Comparison of ENCODE assay signal across 7 cellular contexts in the genomic region with DNA sequence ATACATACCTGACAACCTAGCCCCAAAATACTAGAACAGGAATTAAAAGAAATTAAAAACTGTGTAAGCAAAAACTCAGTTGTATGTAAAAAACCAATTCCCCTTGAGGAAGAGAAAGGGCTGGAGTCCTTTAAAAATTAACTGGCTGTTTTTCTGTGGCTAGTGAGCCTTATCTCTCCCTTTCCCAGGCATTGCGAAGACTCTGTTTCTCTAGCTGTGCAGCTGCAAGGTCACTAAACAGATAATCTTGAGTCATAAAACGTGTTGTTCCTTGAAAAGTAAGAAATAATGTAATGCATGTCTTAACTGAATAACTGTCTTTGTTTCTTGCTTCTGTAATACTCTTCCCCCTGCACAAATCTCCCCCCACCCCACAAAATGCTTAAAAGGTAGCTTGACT. TPM values are rescaled to one million over a fixed set of nuclear protein-coding genes. Genes with fewer than 3 reads are reported as not detected.
"Had no signal": no experiment of that assay in that cellular context is flagged by ENCODE, and none has a peak within 500 bp of the region (broad histone marks: within the 10 kb centered on the region; RNA-seq: fewer than 3 reads in every experiment).

No MANE protein-coding gene starts in this region.

RNA-seq across cellular contexts. Expression of gene ABO, which starts 5.9 kb away (rescaled TPM):
- total RNA-seq: activated B cell treated with CpG ODN at 0.5 μM for 24 hours; activated CD8-positive, alpha-beta memory T cell treated with anti-CD3 and anti-CD28 coated beads, Interleukin-2, amount 10 ng/mL, durations not matched to agents 7 days and 5 days; astrocyte; IMR-90; LHCN-M2; M059J; RPMI7951 had no signal
- polyA plus RNA-seq: IMR-90 had no signal
